Comparison of ENCODE assay signal across 11 cellular contexts in the genomic region with DNA sequence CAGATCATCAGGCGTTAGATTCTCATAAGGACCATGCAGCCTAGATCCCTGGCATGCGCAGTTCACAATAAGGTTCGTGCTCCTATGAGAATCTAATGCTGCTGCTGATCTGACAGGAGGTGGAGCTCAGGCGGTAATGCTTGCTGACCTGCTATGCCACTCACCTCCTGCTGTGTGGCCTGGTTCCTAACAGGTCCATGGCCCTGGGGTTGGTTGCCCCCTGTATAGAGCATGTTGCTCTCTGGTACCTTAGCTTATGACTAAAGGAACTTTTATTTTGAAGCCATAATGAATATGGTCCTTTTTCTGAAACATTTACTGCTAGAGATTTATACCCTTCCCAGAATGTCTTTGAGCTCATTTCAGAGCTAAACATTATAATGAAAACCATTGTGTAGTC. TPM values are rescaled to one million over a fixed set of nuclear protein-coding genes. Genes with fewer than 3 reads are reported as not detected.
DNase-seq lines count a peak whose midpoint lies in the region; ATAC-seq and TF ChIP-seq lines count a peak whose summit lies in the region.
"Had no signal": no experiment of that assay in that cellular context is flagged by ENCODE, and none has a peak within 500 bp of the region (broad histone marks: within the 10 kb centered on the region; RNA-seq: fewer than 3 reads in every experiment).

No MANE protein-coding gene starts in this region.

- TF ChIP-seq CTCF in liver (IDR thresholded peaks at IDR 0.05; ENCODE audit: low read depth, low read length, missing input control) (no peak), tibial nerve (IDR thresholded peaks at IDR 0.05) (no peak), foreskin fibroblast (IDR thresholded peaks at IDR 0.05; ENCODE audit: low read depth, low read length) (no peak)

- H3K27ac Mint-ChIP-seq in activated T-cell treated with anti-CD3 and anti-CD28 coated beads, Interleukin-2, amount 50 U/mL, for 72 hours: peak overlapping the region; percentile 88
- no peak overlapping the region for H3K27ac Mint-ChIP-seq in activated T-helper 1 cell treated with anti-CD3 and anti-CD28 coated beads, Interleukin-12 subunit alpha, Interleukin-12 subunit beta, Interleukin-2, Interleukin-4 antibody, amounts not matched to agents 30 ng/mL and 10 ng/mL and 1 ng/mL, durations not matched to agents 14 hours and 24 hours and 36 hours

- H3K4me3 ChIP-seq in liver (ENCODE audit: low read depth in 1 of 3, low read length in 3 of 3): peak overlapping the region in 1 of 3 donors; percentile 15
- H3K4me3 ChIP-seq in tibial nerve: peak overlapping the region in 1 of 4 donors; percentile 71
- H3K4me3 ChIP-seq in foreskin fibroblast (ENCODE audit: low read depth in 1 of 2, low read length in 2 of 2): peak overlapping the region in 1 of 2 donors; percentile 1
- H3K4me3 ChIP-seq: left lung had no signal

- TF ChIP-seq POLR2A in tibial nerve (IDR thresholded peaks at IDR 0.05): no peak

- H3K4me1 ChIP-seq in liver (ENCODE audit: control insufficient read depth in 4 of 4, insufficient read depth in 4 of 4, low read length in 3 of 4) (peaks cover 13 to 55% (median 35%) of the 10 kb centered on the region in 4 donors), tibial nerve (peaks cover 0 to 66% (median 41%) of the 10 kb centered on the region in 4 donors)

- no peak for TF ChIP-seq EP300 in tibial nerve (IDR thresholded peaks at IDR 0.05)

- peaks cover 68% of the 10 kb centered on the region for H3K4me1 Mint-ChIP-seq in activated T-cell treated with anti-CD3 and anti-CD28 coated beads, Interleukin-2, amount 50 U/mL, for 72 hours (ENCODE audit: low read depth)
- H3K4me1 Mint-ChIP-seq in activated T-helper 1 cell treated with anti-CD3 and anti-CD28 coated beads, Interleukin-12 subunit alpha, Interleukin-12 subunit beta, Interleukin-2, Interleukin-4 antibody, amounts not matched to agents 30 ng/mL and 10 ng/mL and 1 ng/mL, durations not matched to agents 14 hours and 24 hours and 36 hours (ENCODE audit: low read depth): peaks cover 80% of the 10 kb centered on the region

- H3K27me3 ChIP-seq in liver (ENCODE audit: control insufficient read depth in 4 of 4, insufficient read depth in 4 of 4, low read length in 3 of 4) (no peaks in the 10 kb centered on the region), tibial nerve (no peaks in the 10 kb centered on the region)
- H3K27me3 ChIP-seq: esophagus muscularis mucosa, left lung had no signal

- H3K36me3 ChIP-seq in liver (ENCODE audit: control insufficient read depth in 4 of 4, insufficient read depth in 3 of 4, low read depth in 1 of 4, low read length in 3 of 4) (no peaks in the 10 kb centered on the region), tibial nerve (no peaks in the 10 kb centered on the region)
- H3K36me3 ChIP-seq: esophagus muscularis mucosa, left lung had no signal

- H3K36me3 Mint-ChIP-seq in activated T-cell treated with anti-CD3 and anti-CD28 coated beads, Interleukin-2, amount 50 U/mL, for 72 hours (ENCODE audit: insufficient read depth in 2 of 2): peaks cover 1 to 2% of the 10 kb centered on the region in 2 donors
- peaks cover 10% of the 10 kb centered on the region for H3K36me3 Mint-ChIP-seq in activated T-helper 1 cell treated with anti-CD3 and anti-CD28 coated beads, Interleukin-12 subunit alpha, Interleukin-12 subunit beta, Interleukin-2, Interleukin-4 antibody, amounts not matched to agents 30 ng/mL and 10 ng/mL and 1 ng/mL, durations not matched to agents 14 hours and 24 hours and 36 hours (ENCODE audit: low read depth)

- peaks cover 0 to 3% of the 10 kb centered on the region in 2 donors for H3K9me3 Mint-ChIP-seq in activated T-cell treated with anti-CD3 and anti-CD28 coated beads, Interleukin-2, amount 50 U/mL, for 72 hours
- peaks cover 12% of the 10 kb centered on the region for H3K9me3 Mint-ChIP-seq in activated T-helper 1 cell treated with anti-CD3 and anti-CD28 coated beads, Interleukin-12 subunit alpha, Interleukin-12 subunit beta, Interleukin-2, Interleukin-4 antibody, amounts not matched to agents 30 ng/mL and 10 ng/mL and 1 ng/mL, durations not matched to agents 14 hours and 24 hours and 36 hours

- H3K9ac ChIP-seq in liver (ENCODE audit: low read depth in 1 of 2, low read length in 2 of 2): no peak overlapping the region

- peak overlapping the region; percentile 52 to 60 for H3K27ac ChIP-seq in liver (ENCODE audit: low read depth in 1 of 2, low read length in 2 of 2)
- peak overlapping the region in 3 of 4 donors; percentile 37 to 96 (median 54) for H3K27ac ChIP-seq in tibial nerve
- H3K27ac ChIP-seq: esophagus muscularis mucosa, left lung had no signal

- H3K27me3 Mint-ChIP-seq in activated T-cell treated with anti-CD3 and anti-CD28 coated beads, Interleukin-2, amount 50 U/mL, for 72 hours (ENCODE audit: low read depth): no peaks in the 10 kb centered on the region
- H3K27me3 Mint-ChIP-seq in activated T-helper 1 cell treated with anti-CD3 and anti-CD28 coated beads, Interleukin-12 subunit alpha, Interleukin-12 subunit beta, Interleukin-2, Interleukin-4 antibody, amounts not matched to agents 30 ng/mL and 10 ng/mL and 1 ng/mL, durations not matched to agents 14 hours and 24 hours and 36 hours (ENCODE audit: insufficient read depth): no peaks in the 10 kb centered on the region

- peak in 1 of 2 donors; percentile 14 for TF ChIP-seq RAD21 in liver (IDR thresholded peaks at IDR 0.05)

- no peak for DNase-seq in activated T-cell treated with anti-CD3 and anti-CD28 coated beads, Interleukin-2, amount 50 U/mL, for 72 hours
- DNase-seq in activated T-cell treated with anti-CD3 and anti-CD28 coated beads, Interleukin-2, amount 50 U/mL, for 1 hour: no peak
- no peak for DNase-seq in activated T-helper 1 cell treated with anti-CD3 and anti-CD28 coated beads, Interleukin-12 subunit alpha, Interleukin-12 subunit beta, Interleukin-2, Interleukin-4 antibody, amounts not matched to agents 30 ng/mL and 10 ng/mL and 1 ng/mL, durations not matched to agents 14 hours and 24 hours and 36 hours (ENCODE audit: low spot score)
- DNase-seq in tibial nerve (ENCODE audit: low spot score in 2 of 2) (no peak), NOMO-1 treated with dmso at 0.1 percent for 144 hours (lab: John Stamatoyannopoulos, UW; ENCODE audit: unreplicated experiment) (no peak), dermis blood vessel endothelial cell (no peak), foreskin fibroblast (no peak)
- DNase-seq: left lung, NCI-H526 treated with DMSO at 0.1 percent for 48 hours had no signal

- H3K9me3 ChIP-seq in liver (ENCODE audit: control insufficient read depth in 4 of 4, low read length in 3 of 4) (peaks cover 0 to 1% (median 0%) of the 10 kb centered on the region in 4 donors), tibial nerve (peaks cover 0 to 9% (median 0%) of the 10 kb centered on the region in 4 donors)
- H3K9me3 ChIP-seq: left lung had no signal

- intact Hi-C loops in activated T-helper 1 cell treated with anti-CD3 and anti-CD28 coated beads, Interleukin-12 subunit alpha, Interleukin-12 subunit beta, Interleukin-2, Interleukin-4 antibody, amounts not matched to agents 30 ng/mL and 10 ng/mL and 1 ng/mL, durations not matched to agents 14 hours and 24 hours and 36 hours (cut with micrococcal nuclease): loop anchor here (2.0 kb wide), 1 partner anchor 722 kb away; no protein-coding TSS in a partner anchor

- peak overlapping the region; percentile 82 to 91 for H3K4me3 Mint-ChIP-seq in activated T-cell treated with anti-CD3 and anti-CD28 coated beads, Interleukin-2, amount 50 U/mL, for 72 hours
- H3K4me3 Mint-ChIP-seq in activated T-helper 1 cell treated with anti-CD3 and anti-CD28 coated beads, Interleukin-12 subunit alpha, Interleukin-12 subunit beta, Interleukin-2, Interleukin-4 antibody, amounts not matched to agents 30 ng/mL and 10 ng/mL and 1 ng/mL, durations not matched to agents 14 hours and 24 hours and 36 hours: peak overlapping the region; percentile 98

- WGBS in liver: 79% methylated on average over 4 of the region's 4 CpGs
- 65 to 78% methylated on average over 4 of the region's 4 CpGs for WGBS in tibial nerve, 2 donors

- no peak for ATAC-seq in activated T-cell treated with anti-CD3 and anti-CD28 coated beads, Interleukin-2, amount 50 U/mL, for 72 hours (replicated peaks in 1 of 2)
- ATAC-seq: left lung had no signal

TF ChIP-seq in liver, 16 proteins besides CTCF, POLR2A, EP300 and RAD21:
- no peak for TF ChIP-seq MAX (IDR thresholded peaks at IDR 0.05)
- TF ChIP-seq RXRA (IDR thresholded peaks at IDR 0.05): peak; percentile 5 to 35
TF ChIP-seq in liver: peak in this region for 1.

RNA-seq across cellular contexts. Expression of gene MAN2A1, which starts 3.1 kb away (rescaled TPM):
- total RNA-seq in activated T-cell treated with anti-CD3 and anti-CD28 coated beads, Interleukin-2, amount 50 U/mL, for 72 hours: 10 to 100 TPM; 47.4 to 48.8 TPM
- 35.0 and 38.8 TPM in 2 replicates for total RNA-seq in activated T-helper 1 cell treated with anti-CD3 and anti-CD28 coated beads, Interleukin-12 subunit alpha, Interleukin-12 subunit beta, Interleukin-2, Interleukin-4 antibody, amounts not matched to agents 30 ng/mL and 10 ng/mL and 1 ng/mL, durations not matched to agents 14 hours and 24 hours and 36 hours
- 10 to 100 TPM; 71.1 to 82.8 TPM for total RNA-seq in liver
- polyA plus RNA-seq in liver: 10 to 100 TPM; 21.4 to 23.4 TPM
- total RNA-seq in tibial nerve: 10 to 100 TPM; 50.0 to 66.0 (median 56.7) TPM
- 89.2 and 110 TPM in 2 replicates for total RNA-seq in dermis blood vessel endothelial cell
